Comparison of ENCODE assay signal across 17 cellular contexts in the genomic region with DNA sequence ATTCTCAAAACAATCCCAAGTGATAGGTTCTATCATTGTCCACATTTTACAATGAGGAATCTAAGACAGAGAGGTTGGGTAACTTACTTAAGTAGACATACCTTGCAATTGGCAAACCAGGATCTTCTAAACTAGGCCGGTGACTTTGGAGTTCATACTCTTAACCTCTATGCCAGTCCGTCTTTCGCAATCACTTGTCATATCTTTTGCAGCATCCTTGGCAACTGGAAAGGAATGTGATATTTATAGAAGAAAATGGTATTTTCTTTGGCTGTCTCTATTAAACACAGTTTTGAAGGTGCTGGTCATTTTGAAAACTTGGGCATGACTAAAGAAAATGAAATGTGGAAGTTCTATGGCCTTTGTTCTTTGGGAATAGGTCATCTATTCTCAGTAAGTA.
DNase-seq lines count a peak whose midpoint lies in the region; ATAC-seq and TF ChIP-seq lines count a peak whose summit lies in the region.
"Had no signal": no experiment of that assay in that cellular context is flagged by ENCODE, and none has a peak within 500 bp of the region (broad histone marks: within the 10 kb centered on the region; RNA-seq: fewer than 3 reads in every experiment).

No MANE protein-coding gene starts in this region.

- no peak overlapping the region for H3K56ac ChIP-seq in IMR-90 (ENCODE audit: extremely low read depth, insufficient read depth, low read length)

- H3K4me1 ChIP-seq in SK-N-SH (ENCODE audit: control insufficient read depth in 1 of 2, insufficient read depth in 2 of 2, low read depth in 1 of 2, low read length in 1 of 2) (no peaks in the 10 kb centered on the region), IMR-90 (ENCODE audit: control insufficient read depth, insufficient read depth, low read length) (no peaks in the 10 kb centered on the region)
- H3K4me1 ChIP-seq: A549; BLaER1 treated with 17β-estradiol and CSF1 and Interleukin-3, amounts not matched to agents 10 nM and 100 nM; Caco-2 had no signal

- no TSS peak for BruUV-seq in IMR-90 (replicated peaks; lab: Mats Ljungman, UMichigan)

- TF ChIP-seq EP300 in SK-N-SH (IDR thresholded peaks at IDR 0.05; ENCODE audit: borderline replicate concordance in 1 of 2, low read depth in 1 of 2, low read length in 1 of 2) = no peak

- H2AFZ ChIP-seq in SK-N-SH (ENCODE audit: low read depth) (no peak overlapping the region), IMR-90 (replicated peaks; ENCODE audit: low read length, poor library complexity) (no peak overlapping the region)

- H3K9me1 ChIP-seq in IMR-90 (ENCODE audit: insufficient read depth, low read length) = no peaks in the 10 kb centered on the region

- ATAC-seq in SK-N-SH treated with all-trans-retinoic acid at 6 μM for 48 hours = no peak
- ATAC-seq in IMR-90 (ENCODE audit: low read depth) = no peak
- ATAC-seq: A549; CD8-positive, alpha-beta T cell had no signal

- in situ Hi-C loops in IMR-90 (cut with MboI; ENCODE audit: low sequenced_read_pairs) = no loop called here

- no peaks in the 10 kb centered on the region for H3K79me1 ChIP-seq in IMR-90 (ENCODE audit: low read depth in 1 of 2, low read length in 2 of 2)

- H3K4me3 ChIP-seq in SK-N-SH (ENCODE audit: low read depth in 2 of 2, low read length in 1 of 2) = no peak overlapping the region
- no peak overlapping the region for H3K4me3 ChIP-seq in IMR-90 (ENCODE audit: insufficient read depth, low read depth, low read length)
- H3K4me3 ChIP-seq: A549; BLaER1 treated with 17β-estradiol and CSF1 and Interleukin-3, amounts not matched to agents 10 nM and 100 nM had no signal

- H3K4ac ChIP-seq in IMR-90 (ENCODE audit: low read depth, low read length) = no peak overlapping the region

- no peak for TF ChIP-seq POLR2A in IMR-90 (IDR thresholded peaks at IDR 0.05; ENCODE audit: low read depth, low read length)

- H4K5ac ChIP-seq in IMR-90 (ENCODE audit: low read depth, low read length) = no peak overlapping the region

- dilution Hi-C loops in IMR-90 (cut with HindIII; ENCODE audit: low sequenced_read_pairs, unreplicated experiment) = no loop called here

- intact Hi-C loops in IMR-90 (cut with micrococcal nuclease) = no loop called here

- H3K9me3 ChIP-seq in SK-N-SH (peaks cover 3% of the 10 kb centered on the region; the same call in 1 of the 2 replicates), IMR-90 (ENCODE audit: control insufficient read depth, insufficient read depth, low read length) (peaks cover 20% of the 10 kb centered on the region)
- H3K9me3 ChIP-seq: A549; BLaER1 treated with 17β-estradiol and CSF1 and Interleukin-3, amounts not matched to agents 10 nM and 100 nM had no signal

- CTCF ChIA-PET in SK-N-SH (lab: Yijun Ruan, JAX) = no interaction called here
- CTCF ChIA-PET in IMR-90 (lab: Yijun Ruan, JAX) = no interaction called here

- no peak overlapping the region for H3K9ac ChIP-seq in SK-N-SH
- H3K9ac ChIP-seq in IMR-90 (ENCODE audit: low read depth, low read length) = no peak overlapping the region
- H3K9ac ChIP-seq: BLaER1 treated with 17β-estradiol and CSF1 and Interleukin-3, amounts not matched to agents 10 nM and 100 nM had no signal

- H3F3A ChIP-seq in SK-N-SH (replicated peaks; ENCODE audit: insufficient read depth) = no peaks in the 10 kb centered on the region

- H3K36me3 ChIP-seq in SK-N-SH (replicated peaks in 1 of 2; ENCODE audit: control insufficient read depth in 1 of 2, insufficient read depth in 2 of 2, low read length in 1 of 2) (no peaks in the 10 kb centered on the region), IMR-90 (ENCODE audit: control insufficient read depth, insufficient read depth, low read length) (no peaks in the 10 kb centered on the region)
- H3K36me3 ChIP-seq: BLaER1 treated with 17β-estradiol and CSF1 and Interleukin-3, amounts not matched to agents 10 nM and 100 nM had no signal

- H4K91ac ChIP-seq in IMR-90 (ENCODE audit: insufficient read depth, low read depth, low read length) = no peak overlapping the region

- no peak overlapping the region for H2BK20ac ChIP-seq in IMR-90 (ENCODE audit: low read depth, low read length)

- no peaks in the 10 kb centered on the region for H3K9me2 ChIP-seq in SK-N-SH

- H3K4me2 ChIP-seq in SK-N-SH = no peak overlapping the region
- H3K4me2 ChIP-seq in IMR-90 (ENCODE audit: low read depth, low read length) = no peak overlapping the region
- H3K4me2 ChIP-seq: A549; BLaER1 treated with 17β-estradiol and CSF1 and Interleukin-3, amounts not matched to agents 10 nM and 100 nM had no signal

- no peaks in the 10 kb centered on the region for H3K79me2 ChIP-seq in SK-N-SH (ENCODE audit: insufficient read depth)

- H3K27me3 ChIP-seq in SK-N-SH (ENCODE audit: insufficient read depth) (no peaks in the 10 kb centered on the region), IMR-90 (ENCODE audit: control insufficient read depth, insufficient read depth, low read length) (no peaks in the 10 kb centered on the region)
- H3K27me3 ChIP-seq: BLaER1 treated with 17β-estradiol and CSF1 and Interleukin-3, amounts not matched to agents 10 nM and 100 nM had no signal

- H3K27ac ChIP-seq in SK-N-SH (ENCODE audit: low read depth in 2 of 2, low read length in 1 of 2) (no peak overlapping the region), IMR-90 (ENCODE audit: insufficient read depth, low read length) (no peak overlapping the region)
- H3K27ac ChIP-seq: 22Rv1; A549; BLaER1 treated with 17β-estradiol and CSF1 and Interleukin-3, amounts not matched to agents 10 nM and 100 nM; C4-2B had no signal

- no peak overlapping the region for H2BK15ac ChIP-seq in IMR-90 (ENCODE audit: low read depth, low read length)

- no peak for TF ChIP-seq RAD21 in SK-N-SH (IDR thresholded peaks at IDR 0.05; ENCODE audit: low read length)
- TF ChIP-seq RAD21 in IMR-90 (IDR thresholded peaks at IDR 0.05; ENCODE audit: low read length) = no peak

- H4K8ac ChIP-seq in IMR-90 (ENCODE audit: low read depth in 2 of 2, low read length in 2 of 2) = no peak overlapping the region

- H2BK5ac ChIP-seq in IMR-90 (ENCODE audit: low read depth, low read length, poor library complexity, severe bottlenecking) = no peak overlapping the region

- H3K23ac ChIP-seq in IMR-90 (ENCODE audit: low read depth, low read length) = no peak overlapping the region

- H2BK120ac ChIP-seq in IMR-90 (ENCODE audit: low read depth, low read length) = no peak overlapping the region

- H3K14ac ChIP-seq in IMR-90 (replicated peaks; ENCODE audit: low read depth, low read length) = no peak overlapping the region

- no peak for DNase-seq in SK-N-SH
- no peak for DNase-seq in IMR-90
- peak; percentile 40 for DNase-seq in kidney tubule cell (ENCODE audit: low spot score)
- no peak for DNase-seq in NCI-H345 treated with DMSO at 0.1 percent for 48 hours (lab: John Stamatoyannopoulos, UW; ENCODE audit: unreplicated experiment)
- DNase-seq in middle frontal gyrus (ENCODE audit: extremely low spot score, low spot score) = no peak
- DNase-seq: AML-193; Caco-2; Calu3; CD4-positive, alpha-beta T cell; CD8-positive, alpha-beta T cell; DMS79 treated with DMSO at 0.1 percent for 48 hours; GF-D8 had no signal

- POLR2A ChIA-PET in SK-N-SH (lab: Yijun Ruan, JAX) = no interaction called here
- POLR2A ChIA-PET in IMR-90 (lab: Charles Lee; ENCODE audit: unreplicated experiment) = no interaction called here

- H3K18ac ChIP-seq in IMR-90 (ENCODE audit: low read depth, low read length) = no peak overlapping the region

- WGBS in SK-N-SH (ENCODE audit: low lambda C conversion rate) = 57% methylated on average over 3 of the region's 3 CpGs
- no CpG with 5 or more reads among the region's 3 CpGs for WGBS in IMR-90 (ENCODE audit: extremely low coverage in 2 of 2, insufficient read length in 1 of 2), 2 experiments

- no peak overlapping the region for H2AK5ac ChIP-seq in IMR-90 (ENCODE audit: low read depth, low read length)

- TF ChIP-seq CTCF in SK-N-SH (IDR thresholded peaks at IDR 0.05) (no peak), IMR-90 (conservative IDR thresholded peaks at IDR 0.05; ENCODE audit: low read depth, low read length) (no peak)

- H2AK9ac ChIP-seq in IMR-90 (replicated peaks; ENCODE audit: low read depth, low read length, poor library complexity) = no peak overlapping the region

- H4K20me1 ChIP-seq in SK-N-SH (ENCODE audit: insufficient read depth) (no peaks in the 10 kb centered on the region), IMR-90 (ENCODE audit: insufficient read depth, low read length) (no peaks in the 10 kb centered on the region)
- H4K20me1 ChIP-seq: BLaER1 treated with 17β-estradiol and CSF1 and Interleukin-3, amounts not matched to agents 10 nM and 100 nM had no signal

TF ChIP-seq in SK-N-SH treated with all-trans-retinoic acid at 6 μM for 48 hours, 23 proteins besides CTCF, POLR2A, EP300 and RAD21:
- TF ChIP-seq ISL1 (CRISPR knock-in tag; IDR thresholded peaks at IDR 0.05) (peak; percentile 62), TCF4 (CRISPR knock-in tag; IDR thresholded peaks at IDR 0.05; ENCODE audit: borderline replicate concordance) (no peak), ARNTL (CRISPR knock-in tag; IDR thresholded peaks at IDR 0.05; ENCODE audit: borderline replicate concordance, low read depth) (no peak), SNAI2 (CRISPR knock-in tag; IDR thresholded peaks at IDR 0.05) (no peak), ZFP3 (CRISPR knock-in tag; IDR thresholded peaks at IDR 0.05) (no peak)

TF ChIP-seq in SK-N-SH, 30 proteins besides CTCF, POLR2A, EP300 and RAD21 (continues in another document):
- TF ChIP-seq POLR2AphosphoS5 (IDR thresholded peaks at IDR 0.05; ENCODE audit: low read depth, low read length) (no peak), USF1 (IDR thresholded peaks at IDR 0.05; ENCODE audit: borderline replicate concordance, low read depth) (no peak), RXRA (IDR thresholded peaks at IDR 0.05; ENCODE audit: borderline replicate concordance, low read depth) (no peak), JUND (IDR thresholded peaks at IDR 0.05) (no peak)

TF ChIP-seq in IMR-90, 13 proteins besides CTCF, POLR2A, EP300 and RAD21:
- no peak for TF ChIP-seq RCOR1 (IDR thresholded peaks at IDR 0.05; ENCODE audit: insufficient replicate concordance, low read length)
- TF ChIP-seq CEBPB (IDR thresholded peaks at IDR 0.05; ENCODE audit: low read depth, low read length) = peak; percentile 45
